Comparison of ENCODE assay signal across 15 cellular contexts in genomic region chr6:42690151-42690702, GRCh38. TPM values are rescaled to one million over a fixed set of nuclear protein-coding genes. Genes with fewer than 3 reads are reported as not detected.
DNase-seq lines count a peak whose midpoint lies in the region; ATAC-seq and TF ChIP-seq lines count a peak whose summit lies in the region.
"Had no signal": no experiment of that assay in that cellular context is flagged by ENCODE, and none has a peak within 500 bp of the region (broad histone marks: within the 10 kb centered on the region; RNA-seq: fewer than 3 reads in every experiment).

No MANE protein-coding gene starts in this region.

- peaks cover 81% of the 10 kb centered on the region for H3K36me3 Mint-ChIP-seq in CD4-positive, alpha-beta T cell (ENCODE audit: low read depth)
- H3K36me3 Mint-ChIP-seq in activated naive CD8-positive, alpha-beta T cell treated with anti-CD3 and anti-CD28 coated beads for 36 hours = peaks cover 37% of the 10 kb centered on the region

- peak overlapping the region; percentile 81 for H3K27ac Mint-ChIP-seq in CD4-positive, alpha-beta T cell
- H3K27ac Mint-ChIP-seq in activated naive CD8-positive, alpha-beta T cell treated with anti-CD3 and anti-CD28 coated beads for 36 hours = peak overlapping the region; percentile 75

- H3K4me1 Mint-ChIP-seq in CD4-positive, alpha-beta T cell (ENCODE audit: low read depth) = peaks cover 39% of the 10 kb centered on the region
- H3K4me1 Mint-ChIP-seq in activated naive CD8-positive, alpha-beta T cell treated with anti-CD3 and anti-CD28 coated beads for 36 hours = peaks cover 45% of the 10 kb centered on the region

- no peaks in the 10 kb centered on the region; the same call in 1 of the 2 replicates for H3K9me3 ChIP-seq in AG04450 (ENCODE audit: control insufficient read depth, insufficient read depth, low read length)
- H3K9me3 ChIP-seq in CD4-positive, alpha-beta T cell (ENCODE audit: control insufficient read depth, low read length) = no peaks in the 10 kb centered on the region
- H3K9me3 ChIP-seq: mucosa of descending colon had no signal

- H3K4me3 ChIP-seq in AG04450 (ENCODE audit: low read depth, low read length) = no peak overlapping the region
- H3K4me3 ChIP-seq: mucosa of descending colon had no signal

- no peak for ATAC-seq in CD4-positive, alpha-beta T cell (ENCODE audit: poor library complexity)
- no peak for ATAC-seq in HG03045 (IDR thresholded peaks at IDR 0.05; ENCODE audit: unreplicated experiment)
- no peak for ATAC-seq in stimulated activated naive CD8-positive, alpha-beta T cell treated with anti-CD3 and anti-CD28 coated beads, Interleukin-15, Interleukin-2, amounts not matched to agents 100 U/mL and 50 U/mL, for 24 hours
- ATAC-seq: mucosa of descending colon had no signal

- no peak for TF ChIP-seq CTCF in AG04450 (IDR thresholded peaks at IDR 0.05; ENCODE audit: low read depth, low read length)
- TF ChIP-seq CTCF in CD4-positive, alpha-beta T cell (IDR thresholded peaks at IDR 0.05) = no peak

- H3K27ac ChIP-seq in AG04450 (ENCODE audit: low read depth, low read length) = peak overlapping the region; percentile 39
- H3K27ac ChIP-seq in CD4-positive, alpha-beta T cell (ENCODE audit: low read depth, low read length) = peak overlapping the region; percentile 37
- H3K27ac ChIP-seq: HL-60 had no signal

- no peaks in the 10 kb centered on the region for H3K27me3 ChIP-seq in AG04450 (ENCODE audit: control insufficient read depth, insufficient read depth, low read length)
- H3K27me3 ChIP-seq in CD4-positive, alpha-beta T cell (ENCODE audit: control insufficient read depth, insufficient read depth, low read length) = no peaks in the 10 kb centered on the region

- intact Hi-C loops in CD4-positive, alpha-beta T cell (cut with DNase I, micrococcal nuclease) = no loop called here

- CTCF ChIA-PET in AG04450 (lab: Charles Lee) = interaction anchor here (0.7 to 8.1 kb wide), 3 partner anchors 36 to 211 kb away, joined by 4 to 57 read pairs (median 8); no protein-coding TSS in a partner anchor
- CTCF ChIA-PET in CD4-positive, alpha-beta T cell (lab: Charles Lee) = no interaction called here

- H3K27me3 Mint-ChIP-seq in CD4-positive, alpha-beta T cell = no peaks in the 10 kb centered on the region
- H3K27me3 Mint-ChIP-seq in activated naive CD8-positive, alpha-beta T cell treated with anti-CD3 and anti-CD28 coated beads for 36 hours = no peaks in the 10 kb centered on the region

- no peak for DNase-seq in AG04450 (ENCODE audit: low read depth, low spot score)
- no peak for DNase-seq in CD4-positive, alpha-beta T cell
- DNase-seq in activated naive CD8-positive, alpha-beta T cell treated with anti-CD3 and anti-CD28 coated beads for 36 hours = no peak
- DNase-seq in kidney tubule cell (ENCODE audit: low spot score) = peak; percentile 17
- no peak for DNase-seq in medulla oblongata (ENCODE audit: extremely low spot score)
- no peak for DNase-seq in mesenteric fat pad (ENCODE audit: low spot score)
- no peak for DNase-seq in stimulated activated naive CD8-positive, alpha-beta T cell treated with anti-CD3 and anti-CD28 coated beads, Interleukin-15, Interleukin-2, amounts not matched to agents 100 U/mL and 50 U/mL, for 24 hours
- DNase-seq: central memory CD4-positive, alpha-beta T cell; GDM1; mucosa of descending colon; NCI-H2081; stimulated activated CD4-positive, alpha-beta T cell treated with anti-CD3 and anti-CD28 coated beads, Interleukin-2, amount 100 ng/mL, for 48 hours had no signal

- H3K9me3 Mint-ChIP-seq in CD4-positive, alpha-beta T cell = no peaks in the 10 kb centered on the region
- no peaks in the 10 kb centered on the region for H3K9me3 Mint-ChIP-seq in activated naive CD8-positive, alpha-beta T cell treated with anti-CD3 and anti-CD28 coated beads for 36 hours

- no peak overlapping the region for H3K4me3 Mint-ChIP-seq in CD4-positive, alpha-beta T cell
- no peak overlapping the region for H3K4me3 Mint-ChIP-seq in activated naive CD8-positive, alpha-beta T cell treated with anti-CD3 and anti-CD28 coated beads for 36 hours

- POLR2A ChIA-PET in AG04450 (lab: Yijun Ruan, JAX) = interaction anchor here (1.0 to 1.3 kb wide), 2 partner anchors 12 to 56 kb away, joined by 4 to 8 read pairs; partner anchors contain the start of gene TBCC
- POLR2A ChIA-PET in CD4-positive, alpha-beta T cell (lab: Charles Lee) = interaction anchor here (1.2 kb wide), 1 partner anchor 81 kb away, joined by 3 read pairs; no protein-coding TSS in a partner anchor

RNA-seq across cellular contexts. Expression of gene PRPH2, which starts 32.2 kb away (rescaled TPM):
- 0.86 and 0.97 TPM in 2 replicates for polyA plus RNA-seq in AG04450 (2011; rRNA removed)
- 1.3 and 1.8 TPM in 2 replicates for polyA minus RNA-seq in AG04450 (2011; rRNA and poly(A)+ RNA removed)
- under 1 TPM; 0.08 to 0.11 TPM for total RNA-seq in CD4-positive, alpha-beta T cell
- under 1 TPM in 1 of 2 experiments, not detected in 1; 0.06 TPM for total RNA-seq in activated naive CD8-positive, alpha-beta T cell treated with anti-CD3 and anti-CD28 coated beads for 36 hours
- 1.4 TPM for total RNA-seq in mesenteric fat pad
- total RNA-seq: H4 had no signal

RNA-seq across cellular contexts. Expression of gene TBCC, which starts 55.7 kb away (rescaled TPM):
- polyA plus RNA-seq in AG04450 (2011; rRNA removed) = 19.6 and 21.7 TPM in 2 replicates
- polyA minus RNA-seq in AG04450 (2011; rRNA and poly(A)+ RNA removed) = 15.6 and 17.7 TPM in 2 replicates
- total RNA-seq in CD4-positive, alpha-beta T cell = 10 to 100 TPM; 67.3 to 68.3 TPM
- total RNA-seq in activated naive CD8-positive, alpha-beta T cell treated with anti-CD3 and anti-CD28 coated beads for 36 hours = 10 to 100 TPM; 16.8 to 18.3 TPM
- 13.8 TPM for total RNA-seq in mesenteric fat pad
